17 cellular contexts compared by ENCODE assay signal in the genomic region with DNA sequence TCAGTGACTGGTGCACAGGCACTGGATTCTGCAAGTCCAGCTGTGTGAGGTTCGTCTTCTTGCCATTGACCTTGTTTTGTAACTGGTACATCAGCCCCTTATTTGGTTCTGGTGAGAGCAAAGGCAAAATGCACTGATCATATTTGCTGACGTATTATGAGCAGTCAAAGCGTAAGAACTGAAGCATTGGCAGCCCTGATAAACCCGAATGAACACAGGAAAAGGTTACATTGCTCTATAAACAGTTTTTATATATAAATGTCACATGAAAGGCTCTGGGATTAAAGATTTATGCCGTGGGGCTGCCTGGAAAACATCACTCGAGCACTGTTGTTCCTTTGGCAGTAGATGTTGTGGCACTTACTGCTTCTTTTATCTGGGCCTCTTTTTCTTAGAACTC.
DNase-seq lines count a peak whose midpoint lies in the region; ATAC-seq and TF ChIP-seq lines count a peak whose summit lies in the region.
"Had no signal": no experiment of that assay in that cellular context is flagged by ENCODE, and none has a peak within 500 bp of the region (broad histone marks: within the 10 kb centered on the region; RNA-seq: fewer than 3 reads in every experiment).

No MANE protein-coding gene starts in this region.

- TF ChIP-seq EP300 in suprapubic skin (IDR thresholded peaks at IDR 0.05), result peak; percentile 38

- no peaks in the 10 kb centered on the region for H3K27me3 ChIP-seq in suprapubic skin
- H3K27me3 ChIP-seq: brain microvascular endothelial cell had no signal

- 46% methylated on average over 6 of the region's 6 CpGs for WGBS in suprapubic skin

- H3K4me1 ChIP-seq in mucosa of descending colon (ENCODE audit: low read depth) (no peaks in the 10 kb centered on the region), suprapubic skin (no peaks in the 10 kb centered on the region)
- H3K4me1 ChIP-seq: HAP-1 had no signal

- H3K4me3 ChIP-seq in fibroblast of the aortic adventitia (ENCODE audit: low read depth, low read length) (no peak overlapping the region), mucosa of descending colon (no peak overlapping the region), suprapubic skin (no peak overlapping the region)
- H3K4me3 ChIP-seq: HAP-1 had no signal

- ATAC-seq in mucosa of descending colon (peak; percentile 29), HG03097 (IDR thresholded peaks at IDR 0.05; ENCODE audit: low FRiP score, unreplicated experiment) (no peak)
- ATAC-seq: stimulated activated naive B cell treated with anti-CD40 and anti-IgM and Interleukin-4, amounts not matched to agents 10 μg/mL and 1 μg/mL and 100 μg/mL, for 72 hours had no signal

- intact Hi-C loops in mucosa of descending colon (cut with DNase I, micrococcal nuclease), result no loop called here

- DNase-seq in fibroblast of the aortic adventitia (ENCODE audit: low read depth), result peak; percentile 77
- DNase-seq in mucosa of descending colon, result no peak
- no peak for DNase-seq in suprapubic skin (ENCODE audit: low spot score in 2 of 2)
- no peak for DNase-seq in activated naive CD4-positive, alpha-beta T cell treated with anti-CD3 and anti-CD28 coated beads, Interleukin-2, amount 50 U/mL, for 16 hours
- DNase-seq in NCI-H1436 (lab: John Stamatoyannopoulos, UW), result no peak
- DNase-seq: activated CD4-positive, alpha-beta T cell treated with anti-CD3 and anti-CD28 coated beads, Interleukin-2, amount 50 U/mL, for 48 hours; activated T-cell treated with anti-CD3 and anti-CD28 coated beads, Interleukin-2, amount 50 U/mL, for 1 hour; brain microvascular endothelial cell; COR-L47; erythroblast; islet precursor cell; NCI-H187; stimulated activated naive B cell treated with anti-CD40 and anti-IgM and Interleukin-4, amounts not matched to agents 10 μg/mL and 1 μg/mL and 100 μg/mL, for 72 hours; WERI-Rb-1 had no signal

- no peaks in the 10 kb centered on the region for H3K9me3 ChIP-seq in mucosa of descending colon
- H3K9me3 ChIP-seq in suprapubic skin, result no peaks in the 10 kb centered on the region
- H3K9me3 ChIP-seq: HAP-1 had no signal

- H3K36me3 ChIP-seq in mucosa of descending colon (ENCODE audit: low read depth), result no peaks in the 10 kb centered on the region
- no peaks in the 10 kb centered on the region for H3K36me3 ChIP-seq in suprapubic skin
- H3K36me3 ChIP-seq: brain microvascular endothelial cell, HAP-1, WERI-Rb-1 had no signal

- TF ChIP-seq CTCF in VCaP (conservative IDR thresholded peaks at IDR 0.05) (no peak), fibroblast of the aortic adventitia (IDR thresholded peaks at IDR 0.05; ENCODE audit: insufficient read depth, low read length) (no peak), mucosa of descending colon (IDR thresholded peaks at IDR 0.05) (no peak), suprapubic skin (IDR thresholded peaks at IDR 0.05) (no peak)

- H3K27ac ChIP-seq in VCaP (peak overlapping the region; percentile 62), suprapubic skin (peak overlapping the region; percentile 21)
- H3K27ac ChIP-seq: brain microvascular endothelial cell, WERI-Rb-1 had no signal

- TF ChIP-seq POLR2A in suprapubic skin (IDR thresholded peaks at IDR 0.05), result no peak
